ENCODE assay signal across 19 cellular contexts in the genomic region with DNA sequence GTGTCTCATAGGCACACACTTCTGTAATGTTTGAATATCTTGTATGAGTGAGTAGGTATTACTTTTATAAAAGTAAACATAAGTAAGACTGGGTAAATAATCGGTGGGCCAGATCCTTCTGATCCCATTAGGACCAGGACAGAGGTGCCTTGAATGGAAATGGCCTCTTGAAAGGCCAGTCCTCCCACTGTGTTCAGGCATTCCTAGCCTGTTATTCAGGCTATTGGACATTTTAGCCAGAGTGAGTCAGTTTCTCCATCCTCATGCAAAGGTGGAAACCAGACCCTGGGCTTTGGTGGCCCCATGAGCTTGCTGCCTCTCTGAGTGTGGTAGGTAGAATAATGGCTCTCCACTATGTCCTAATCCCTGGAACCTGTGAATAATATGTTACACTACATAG. TPM values are rescaled to one million over a fixed set of nuclear protein-coding genes. Genes with fewer than 3 reads are reported as not detected.
DNase-seq lines count a peak whose midpoint lies in the region; ATAC-seq and TF ChIP-seq lines count a peak whose summit lies in the region.
"Had no signal": no experiment of that assay in that cellular context is flagged by ENCODE, and none has a peak within 500 bp of the region (broad histone marks: within the 10 kb centered on the region; RNA-seq: fewer than 3 reads in every experiment).

No MANE protein-coding gene starts in this region.

- no peak overlapping the region for H3K27ac ChIP-seq in GM23248
- H3K27ac ChIP-seq in PC-3 (ENCODE audit: low read length) = 0 out of 2 replicates have a peak overlapping the region, but pooled peaks have one; percentile 23
- H3K27ac ChIP-seq in WERI-Rb-1 = no peak overlapping the region
- H3K27ac ChIP-seq in trophoblast cell (ENCODE audit: low read depth, low read length) = no peak overlapping the region
- H3K27ac ChIP-seq: 22Rv1; A549; BLaER1 treated with 17β-estradiol and CSF1 and Interleukin-3, amounts not matched to agents 10 nM and 100 nM; C4-2B had no signal

- H2BK5ac ChIP-seq in trophoblast cell (ENCODE audit: low read depth, low read length, poor library complexity) = no peak overlapping the region

- H2BK12ac ChIP-seq in trophoblast cell (ENCODE audit: low read length) = no peak overlapping the region

- H3K4me2 ChIP-seq in GM23248 (ENCODE audit: unreplicated experiment) (no peak overlapping the region), PC-3 (ENCODE audit: low read length) (no peak overlapping the region), trophoblast cell (ENCODE audit: low read length) (no peak overlapping the region)
- H3K4me2 ChIP-seq: A549; BLaER1 treated with 17β-estradiol and CSF1 and Interleukin-3, amounts not matched to agents 10 nM and 100 nM had no signal

- POLR2A ChIA-PET in PC-3 (lab: Charles Lee; ENCODE audit: unreplicated experiment) = no interaction called here

- peaks cover 12% of the 10 kb centered on the region for H3K27me3 Mint-ChIP-seq in type B pancreatic cell

- H3K4ac ChIP-seq in trophoblast cell (ENCODE audit: low read depth, low read length) = no peak overlapping the region

- peak; percentile 44 for DNase-seq in GM23248
- DNase-seq in PC-3 = peak; percentile 38
- peak; percentile 21 for DNase-seq in WERI-Rb-1
- peak; percentile 24 to 69 for DNase-seq in trophoblast cell
- DNase-seq in HPDE6-E6E7 (ENCODE audit: extremely low spot score) = no peak
- DNase-seq in type B pancreatic cell (ENCODE audit: extremely low spot score, unreplicated experiment) = no peak
- DNase-seq: AML-193; Caco-2; Calu3; CD4-positive, alpha-beta T cell; CD8-positive, alpha-beta T cell; DMS79 treated with DMSO at 0.1 percent for 48 hours; GF-D8 had no signal

- no peaks in the 10 kb centered on the region for H3K9me2 ChIP-seq in GM23248 (ENCODE audit: insufficient read depth)
- no peaks in the 10 kb centered on the region for H3K9me2 ChIP-seq in PC-3 (replicated peaks; ENCODE audit: low read length)

- no peak overlapping the region for H3K4me3 Mint-ChIP-seq in type B pancreatic cell
- H3K4me3 Mint-ChIP-seq: B cell; CD4-positive, alpha-beta T cell; CD8-positive, alpha-beta T cell had no signal

- H4K8ac ChIP-seq in trophoblast cell (ENCODE audit: low read depth, low read length) = no peak overlapping the region

- no peak overlapping the region for H4K12ac ChIP-seq in trophoblast cell (ENCODE audit: low read depth, low read length)

- no peak for ATAC-seq in PC-3
- no peak for ATAC-seq in HG03521 (IDR thresholded peaks at IDR 0.05; ENCODE audit: unreplicated experiment)
- ATAC-seq: A549; CD8-positive, alpha-beta T cell had no signal

- H3K4me1 Mint-ChIP-seq in type B pancreatic cell (ENCODE audit: unreplicated experiment) = no peaks in the 10 kb centered on the region
- H3K4me1 Mint-ChIP-seq: B cell had no signal

- CTCF ChIA-PET in PC-3 (lab: Charles Lee) = no interaction called here

- intact Hi-C loops in PC-3 (cut with micrococcal nuclease) = no loop called here

- H3K9ac ChIP-seq in GM23248 (no peak overlapping the region), PC-3 (ENCODE audit: low read length) (no peak overlapping the region), trophoblast cell (ENCODE audit: low read length) (no peak overlapping the region)
- H3K9ac ChIP-seq: BLaER1 treated with 17β-estradiol and CSF1 and Interleukin-3, amounts not matched to agents 10 nM and 100 nM had no signal

- no TSS peak for BruUV-seq in PC-3 (replicated peaks; lab: Mats Ljungman, UMichigan)

- H3K79me1 ChIP-seq in trophoblast cell (ENCODE audit: low read length) = no peaks in the 10 kb centered on the region

- no peak overlapping the region for H3K23ac ChIP-seq in trophoblast cell (ENCODE audit: low read length)

- H4K91ac ChIP-seq in trophoblast cell (ENCODE audit: low read depth, low read length) = no peak overlapping the region

- no peak overlapping the region for H3K18ac ChIP-seq in trophoblast cell (ENCODE audit: low read length)

- H3K79me2 ChIP-seq in GM23248 (ENCODE audit: insufficient read depth) = no peaks in the 10 kb centered on the region
- H3K79me2 ChIP-seq in PC-3 (ENCODE audit: low read length) = no peaks in the 10 kb centered on the region
- no peaks in the 10 kb centered on the region for H3K79me2 ChIP-seq in trophoblast cell (ENCODE audit: control insufficient read depth, insufficient read depth, low read length, poor library complexity)

- H3K4me1 ChIP-seq in GM23248 (ENCODE audit: insufficient read depth) = 0 out of 2 replicates have a peak, but pooled peaks cover 8% of the 10 kb centered on the region
- H3K4me1 ChIP-seq in PC-3 (ENCODE audit: insufficient read depth, low read length) = peaks cover 10% of the 10 kb centered on the region
- no peaks in the 10 kb centered on the region for H3K4me1 ChIP-seq in trophoblast cell (ENCODE audit: control insufficient read depth in 1 of 2, insufficient read depth in 2 of 2, low read length in 2 of 2)
- H3K4me1 ChIP-seq: BLaER1 treated with 17β-estradiol and CSF1 and Interleukin-3, amounts not matched to agents 10 nM and 100 nM; Caco-2 had no signal

- in situ Hi-C loops in GM23248 (cut with MboI) = no loop called here

- H3K14ac ChIP-seq in trophoblast cell (ENCODE audit: low read length) = no peak overlapping the region

- no peaks in the 10 kb centered on the region for H3K36me3 Mint-ChIP-seq in type B pancreatic cell
- H3K36me3 Mint-ChIP-seq: CD8-positive, alpha-beta T cell had no signal

- WGBS in GM23248 (ENCODE audit: low coverage in 1 of 2, low lambda C conversion rate in 2 of 2, missing lambda C conversion rate in 2 of 2), 2 experiments = 33 to 43% methylated on average over 1 of the region's 1 CpG
- WGBS in trophoblast cell (ENCODE audit: extremely low coverage, insufficient coverage, insufficient read length) = no CpG with 5 or more reads among the region's 1 CpG

- no peak overlapping the region for H2BK120ac ChIP-seq in trophoblast cell (ENCODE audit: insufficient read depth, low read length, poor library complexity)

- H2AK5ac ChIP-seq in trophoblast cell (ENCODE audit: low read length) = no peak overlapping the region

- no peaks in the 10 kb centered on the region for H4K20me1 ChIP-seq in GM23248 (ENCODE audit: insufficient read depth)
- H4K20me1 ChIP-seq in PC-3 (ENCODE audit: low read length) = no peaks in the 10 kb centered on the region
- H4K20me1 ChIP-seq: BLaER1 treated with 17β-estradiol and CSF1 and Interleukin-3, amounts not matched to agents 10 nM and 100 nM had no signal

- H3K27me3 ChIP-seq in GM23248 (replicated peaks; ENCODE audit: insufficient read depth) (no peaks in the 10 kb centered on the region), PC-3 (ENCODE audit: low read length) (no peaks in the 10 kb centered on the region), WERI-Rb-1 (ENCODE audit: insufficient read depth, low read depth, severe bottlenecking) (no peaks in the 10 kb centered on the region), trophoblast cell (ENCODE audit: insufficient read depth, low read length) (no peaks in the 10 kb centered on the region)
- H3K27me3 ChIP-seq: BLaER1 treated with 17β-estradiol and CSF1 and Interleukin-3, amounts not matched to agents 10 nM and 100 nM had no signal

- no peaks in the 10 kb centered on the region for H3K36me3 ChIP-seq in GM23248 (ENCODE audit: low read depth)
- H3K36me3 ChIP-seq in PC-3 (ENCODE audit: low read depth, low read length) = no peaks in the 10 kb centered on the region
- H3K36me3 ChIP-seq in WERI-Rb-1 = no peaks in the 10 kb centered on the region
- H3K36me3 ChIP-seq in trophoblast cell (ENCODE audit: control insufficient read depth in 1 of 2, insufficient read depth in 2 of 2, low read length in 2 of 2) = no peaks in the 10 kb centered on the region
- H3K36me3 ChIP-seq: BLaER1 treated with 17β-estradiol and CSF1 and Interleukin-3, amounts not matched to agents 10 nM and 100 nM had no signal

- 0 out of 2 replicates have a peak, but pooled peaks cover 5% of the 10 kb centered on the region for H3F3A ChIP-seq in GM23248 (ENCODE audit: insufficient read depth)
- H3F3A ChIP-seq in PC-3 (ENCODE audit: low read length, unreplicated experiment) = no peaks in the 10 kb centered on the region

- no peak for TF ChIP-seq CTCF in PC-3 (conservative IDR thresholded peaks at IDR 0.05; ENCODE audit: low read depth, low read length)
- TF ChIP-seq CTCF in WERI-Rb-1 (IDR thresholded peaks at IDR 0.05; ENCODE audit: low read depth, low read length) = no peak
- TF ChIP-seq CTCF in type B pancreatic cell (conservative IDR thresholded peaks at IDR 0.05) = no peak

- no peak overlapping the region for H3K4me3 ChIP-seq in GM23248
- H3K4me3 ChIP-seq in PC-3 (ENCODE audit: low read length) = no peak overlapping the region
- no peak overlapping the region for H3K4me3 ChIP-seq in WERI-Rb-1 (ENCODE audit: low read depth, low read length)
- no peak overlapping the region for H3K4me3 ChIP-seq in trophoblast cell (ENCODE audit: low read depth, low read length)
- H3K4me3 ChIP-seq: A549; BLaER1 treated with 17β-estradiol and CSF1 and Interleukin-3, amounts not matched to agents 10 nM and 100 nM had no signal

- H3K27ac Mint-ChIP-seq in type B pancreatic cell = no peak overlapping the region
- H3K27ac Mint-ChIP-seq: B cell; CD4-positive, alpha-beta T cell; CD8-positive, alpha-beta T cell had no signal

- H3K9me3 Mint-ChIP-seq in type B pancreatic cell = peaks cover 19% of the 10 kb centered on the region

- H2AFZ ChIP-seq in GM23248 (no peak overlapping the region), PC-3 (ENCODE audit: low read length) (no peak overlapping the region), trophoblast cell (ENCODE audit: insufficient read depth, low read length, poor library complexity) (no peak overlapping the region)

- H3K9me3 ChIP-seq in GM23248 (ENCODE audit: low read depth) = peaks cover 9% of the 10 kb centered on the region
- peaks cover 14% of the 10 kb centered on the region; the same call in 1 of the 2 replicates for H3K9me3 ChIP-seq in PC-3 (ENCODE audit: low read length)
- peaks cover 21% of the 10 kb centered on the region for H3K9me3 ChIP-seq in WERI-Rb-1 (ENCODE audit: severe bottlenecking)
- peaks cover 1% of the 10 kb centered on the region for H3K9me3 ChIP-seq in trophoblast cell (ENCODE audit: insufficient read depth, low read depth, low read length)

RNA-seq across cellular contexts. Expression of gene C11orf96, which starts 34.4 kb away (rescaled TPM):
- total RNA-seq in GM23248 (2014; rRNA removed; shearing (Covaris generic)) = 1.8 TPM in 2 replicates
- polyA plus RNA-seq in GM23248 (2016; fragmentation: Nextera tagmentation; extraction: Ambion mirVana) = 0.38 and 1.1 TPM in 2 replicates
- total RNA-seq in PC-3 (2014; rRNA removed) (0.69 TPM in 1 of 2 replicates, not detected in the other), type B pancreatic cell (ENCODE audit: low replicate concordance) (1.5 and 5.2 TPM in 2 replicates)
- polyA plus RNA-seq in trophoblast cell (2013) = 11.5 and 12.2 TPM in 2 replicates
- total RNA-seq: Caco-2; CD4-positive, alpha-beta T cell had no signal

Comparison
In these comparisons a context has a peak if more than half of its experiments do, and no peak if none do; other contexts are left out.
1. DNase-seq: peak in GM23248 (single experiment), PC-3 (single experiment), WERI-Rb-1 (single experiment) and trophoblast cell (2 of 2); none in HPDE6-E6E7 (single experiment) and type B pancreatic cell (single experiment).